In genomic region chr1:19737413-19737812, GRCh38 we compare ENCODE assay signal across 15 cellular contexts.
DNase-seq lines count a peak whose midpoint lies in the region; ATAC-seq and TF ChIP-seq lines count a peak whose summit lies in the region.
"Had no signal": no experiment of that assay in that cellular context is flagged by ENCODE, and none has a peak within 500 bp of the region (broad histone marks: within the 10 kb centered on the region; RNA-seq: fewer than 3 reads in every experiment).

No MANE protein-coding gene starts in this region.

- peak; percentile 38 for TF ChIP-seq CTCF in osteoblast (IDR thresholded peaks at IDR 0.05; ENCODE audit: extremely low read depth, low read depth, low read length)

- no peaks in the 10 kb centered on the region for H4K20me1 ChIP-seq in osteoblast (ENCODE audit: insufficient read depth, low read length)

- peaks cover 2% of the 10 kb centered on the region for H3K36me3 ChIP-seq in osteoblast (ENCODE audit: insufficient read depth, low read length)
- H3K36me3 ChIP-seq: SJCRH30 had no signal

- intact Hi-C loops in posterior vena cava (cut with DNase I): no loop called here

- no peaks in the 10 kb centered on the region for H3K27me3 ChIP-seq in osteoblast (ENCODE audit: insufficient read depth, low read length)
- H3K27me3 ChIP-seq: SJCRH30 had no signal

- DNase-seq in EH (ENCODE audit: low read depth) (peak; percentile 42), NCI-H226 (peak; percentile 65), dermis blood vessel endothelial cell (peak; percentile 59), osteoblast (ENCODE audit: insufficient read length, low spot score, missing footprints) (peak; percentile 54), HuH-7 (ENCODE audit: low spot score) (no peak), posterior vena cava (ENCODE audit: low spot score) (no peak), RPMI8226 (no peak)
- DNase-seq: activated CD4-positive, alpha-beta T cell treated with anti-CD3 and anti-CD28 coated beads, Interleukin-2, amount 10 ng/mL, durations not matched to agents 24 days and 14 days; activated naive CD4-positive, alpha-beta T cell treated with Interleukin-2 at 50 U/mL for 16 hours; effector CD8-positive, alpha-beta T cell; naive B cell; NCI-H187 treated with DMSO at 0.1 percent for 48 hours; stimulated activated naive B cell treated with anti-CD40 and anti-IgM and Interleukin-4, amounts not matched to agents 10 μg/mL and 1 μg/mL and 100 μg/mL, for 72 hours had no signal

- peaks cover 12% of the 10 kb centered on the region for H3K36me3 Mint-ChIP-seq in activated T-helper 17 cell treated with anti-CD3 and anti-CD28 coated beads, Interleukin-2, amount 50 U/mL, for 72 hours (ENCODE audit: low read depth)

- H3K27ac ChIP-seq in osteoblast (ENCODE audit: low read depth, low read length): no peak overlapping the region
- H3K27ac ChIP-seq: SJCRH30 had no signal

- H3K4me1 ChIP-seq in osteoblast (ENCODE audit: insufficient read depth, low read length): peaks cover 27% of the 10 kb centered on the region

- no peaks in the 10 kb centered on the region for H3K9me3 ChIP-seq in osteoblast (ENCODE audit: low read depth, low read length)

- H3K4me3 ChIP-seq in osteoblast (ENCODE audit: insufficient read depth, low read length): no peak overlapping the region
- H3K4me3 ChIP-seq: SJCRH30 had no signal

- no peak for ATAC-seq in activated T-helper 17 cell treated with anti-CD3 and anti-CD28 coated beads, Interleukin-2, amount 50 U/mL, for 72 hours (replicated peaks)
- ATAC-seq: stimulated activated naive B cell treated with anti-CD40 and anti-IgM and Interleukin-4, amounts not matched to agents 10 μg/mL and 1 μg/mL and 100 μg/mL, for 72 hours had no signal

- H3K9me3 Mint-ChIP-seq in activated T-helper 17 cell treated with anti-CD3 and anti-CD28 coated beads, Interleukin-2, amount 50 U/mL, for 72 hours: no peaks in the 10 kb centered on the region
- H3K9me3 Mint-ChIP-seq: activated CD4-positive, alpha-beta T cell treated with anti-CD3 and anti-CD28 coated beads, Interleukin-2, amount 10 ng/mL, durations not matched to agents 24 days and 14 days had no signal

- no peaks in the 10 kb centered on the region for H3K79me2 ChIP-seq in osteoblast (ENCODE audit: insufficient read depth, low read length)

- no peak overlapping the region for H3K27ac Mint-ChIP-seq in activated T-helper 17 cell treated with anti-CD3 and anti-CD28 coated beads, Interleukin-2, amount 50 U/mL, for 72 hours
- H3K27ac Mint-ChIP-seq: activated CD4-positive, alpha-beta T cell treated with anti-CD3 and anti-CD28 coated beads, Interleukin-2, amount 10 ng/mL, durations not matched to agents 24 days and 14 days; naive B cell; stimulated activated naive B cell treated with anti-CD40 and anti-IgM and Interleukin-4, amounts not matched to agents 10 μg/mL and 1 μg/mL and 100 μg/mL, for 72 hours had no signal

- no peaks in the 10 kb centered on the region for H3K4me1 Mint-ChIP-seq in activated T-helper 17 cell treated with anti-CD3 and anti-CD28 coated beads, Interleukin-2, amount 50 U/mL, for 72 hours
- H3K4me1 Mint-ChIP-seq: activated CD4-positive, alpha-beta T cell treated with anti-CD3 and anti-CD28 coated beads, Interleukin-2, amount 10 ng/mL, durations not matched to agents 24 days and 14 days; naive B cell; stimulated activated naive B cell treated with anti-CD40 and anti-IgM and Interleukin-4, amounts not matched to agents 10 μg/mL and 1 μg/mL and 100 μg/mL, for 72 hours had no signal

- H3K27me3 Mint-ChIP-seq in activated T-helper 17 cell treated with anti-CD3 and anti-CD28 coated beads, Interleukin-2, amount 50 U/mL, for 72 hours: no peaks in the 10 kb centered on the region
- H3K27me3 Mint-ChIP-seq: activated CD4-positive, alpha-beta T cell treated with anti-CD3 and anti-CD28 coated beads, Interleukin-2, amount 10 ng/mL, durations not matched to agents 24 days and 14 days; naive B cell; stimulated activated naive B cell treated with anti-CD40 and anti-IgM and Interleukin-4, amounts not matched to agents 10 μg/mL and 1 μg/mL and 100 μg/mL, for 72 hours had no signal

- H2AFZ ChIP-seq in osteoblast (ENCODE audit: low read length): no peak overlapping the region

- H3K4me2 ChIP-seq in osteoblast (ENCODE audit: insufficient read depth, low read length): no peak overlapping the region

- H3K4me3 Mint-ChIP-seq in activated T-helper 17 cell treated with anti-CD3 and anti-CD28 coated beads, Interleukin-2, amount 50 U/mL, for 72 hours: no peak overlapping the region
- H3K4me3 Mint-ChIP-seq: activated CD4-positive, alpha-beta T cell treated with anti-CD3 and anti-CD28 coated beads, Interleukin-2, amount 10 ng/mL, durations not matched to agents 24 days and 14 days; stimulated activated naive B cell treated with anti-CD40 and anti-IgM and Interleukin-4, amounts not matched to agents 10 μg/mL and 1 μg/mL and 100 μg/mL, for 72 hours had no signal

Comparison
In these comparisons a context has a peak if more than half of its experiments do, and no peak if none do; other contexts are left out.
1. DNase-seq: peak in EH (single experiment), NCI-H226 (single experiment), dermis blood vessel endothelial cell (single experiment) and osteoblast (single experiment); none in HuH-7 (single experiment), posterior vena cava (single experiment) and RPMI8226 (single experiment).